8 cellular contexts compared by ENCODE assay signal in the genomic region with DNA sequence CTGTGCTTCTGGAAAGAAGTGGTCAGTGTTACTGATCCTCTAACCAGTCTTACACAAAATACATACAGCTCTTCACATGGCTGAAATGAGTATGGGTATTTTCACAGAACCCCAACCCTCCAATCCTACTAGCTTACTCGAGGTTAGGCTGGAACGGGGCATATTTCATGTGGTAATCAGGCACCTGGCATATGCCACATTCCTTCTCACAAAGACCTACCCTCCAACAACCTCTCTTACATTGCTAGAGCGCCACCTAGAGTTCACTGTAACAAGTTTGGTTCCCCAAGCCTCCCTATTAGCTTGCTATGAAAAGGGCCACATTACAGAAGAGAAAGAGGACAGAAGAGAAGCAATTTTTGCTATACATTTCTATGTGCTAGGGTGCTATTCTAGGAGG.
DNase-seq lines count a peak whose midpoint lies in the region; ATAC-seq and TF ChIP-seq lines count a peak whose summit lies in the region.

No MANE protein-coding gene starts in this region.

- no peaks in the 10 kb centered on the region for H3K9me3 ChIP-seq in lower lobe of right lung

- DNase-seq in activated naive CD4-positive, alpha-beta T cell treated with anti-CD3 and anti-CD28 coated beads for 36 hours: peak; percentile 11
- no peak for DNase-seq in activated naive CD4-positive, alpha-beta T cell treated with Interleukin-2 at 50 U/mL for 16 hours
- DNase-seq in NCI-H2171 treated with DMSO at 0.1 percent for 48 hours (lab: John Stamatoyannopoulos, UW): peak; percentile 1
- peak; percentile 67 for DNase-seq in astrocyte of the hippocampus (ENCODE audit: low read depth, low spot score)
- DNase-seq in lower lobe of right lung: no peak
- DNase-seq in GOT3 (lab: John Stamatoyannopoulos, UW): no peak

- H3K36me3 ChIP-seq in lower lobe of right lung: no peaks in the 10 kb centered on the region

- H3K4me3 ChIP-seq in lower lobe of right lung: no peak overlapping the region

- no peak overlapping the region for H3K27ac ChIP-seq in lower lobe of right lung

- H3K4me1 Mint-ChIP-seq in activated naive CD4-positive, alpha-beta T cell treated with anti-CD3 and anti-CD28 coated beads for 36 hours (ENCODE audit: low read depth): no peaks in the 10 kb centered on the region

- H3K9me3 Mint-ChIP-seq in activated naive CD4-positive, alpha-beta T cell treated with anti-CD3 and anti-CD28 coated beads for 36 hours: no peaks in the 10 kb centered on the region

- no peaks in the 10 kb centered on the region for H3K4me1 ChIP-seq in lower lobe of right lung

- H3K27ac Mint-ChIP-seq in activated naive CD4-positive, alpha-beta T cell treated with anti-CD3 and anti-CD28 coated beads for 36 hours: no peak overlapping the region

- H3K36me3 Mint-ChIP-seq in activated naive CD4-positive, alpha-beta T cell treated with anti-CD3 and anti-CD28 coated beads for 36 hours (ENCODE audit: low read depth): no peaks in the 10 kb centered on the region

- TF ChIP-seq CTCF in lower lobe of right lung (IDR thresholded peaks at IDR 0.05): peak; percentile 27

- intact Hi-C loops in activated naive CD4-positive, alpha-beta T cell treated with anti-CD3 and anti-CD28 coated beads for 36 hours (cut with micrococcal nuclease): loop anchor here (1.0 to 5.0 kb wide), 2 partner anchors 8 to 1031 kb away; no protein-coding TSS in a partner anchor
- intact Hi-C loops in lower lobe of right lung (cut with DNase I): no loop called here

- no peaks in the 10 kb centered on the region for H3K27me3 Mint-ChIP-seq in activated naive CD4-positive, alpha-beta T cell treated with anti-CD3 and anti-CD28 coated beads for 36 hours (ENCODE audit: low read depth)

- CTCF ChIA-PET in activated naive CD4-positive, alpha-beta T cell treated with anti-CD3 and anti-CD28 coated beads for 36 hours (lab: Charles Lee): interaction anchor here (0.6 kb wide), 1 partner anchor 212 kb away, joined by 3 read pairs; no protein-coding TSS in a partner anchor

- peak; percentile 69 for ATAC-seq in HG03066 (IDR thresholded peaks at IDR 0.05; ENCODE audit: low read depth, unreplicated experiment)
- ATAC-seq in lower lobe of right lung: peak; percentile 51 to 62
- ATAC-seq in HG02840 (IDR thresholded peaks at IDR 0.05; ENCODE audit: low FRiP score, unreplicated experiment): no peak

- H3K4me3 Mint-ChIP-seq in activated naive CD4-positive, alpha-beta T cell treated with anti-CD3 and anti-CD28 coated beads for 36 hours: no peak overlapping the region

- no peaks in the 10 kb centered on the region for H3K27me3 ChIP-seq in lower lobe of right lung (ENCODE audit: low read depth)

Comparison
In these comparisons a context has a peak if more than half of its experiments do, and no peak if none do; other contexts are left out.
1. DNase-seq: peak in activated naive CD4-positive, alpha-beta T cell treated with anti-CD3 and anti-CD28 coated beads for 36 hours (single experiment), NCI-H2171 treated with DMSO at 0.1 percent for 48 hours (single experiment) and astrocyte of the hippocampus (single experiment); none in activated naive CD4-positive, alpha-beta T cell treated with Interleukin-2 at 50 U/mL for 16 hours (single experiment), lower lobe of right lung (single experiment) and GOT3 (single experiment).